In the genomic region with DNA sequence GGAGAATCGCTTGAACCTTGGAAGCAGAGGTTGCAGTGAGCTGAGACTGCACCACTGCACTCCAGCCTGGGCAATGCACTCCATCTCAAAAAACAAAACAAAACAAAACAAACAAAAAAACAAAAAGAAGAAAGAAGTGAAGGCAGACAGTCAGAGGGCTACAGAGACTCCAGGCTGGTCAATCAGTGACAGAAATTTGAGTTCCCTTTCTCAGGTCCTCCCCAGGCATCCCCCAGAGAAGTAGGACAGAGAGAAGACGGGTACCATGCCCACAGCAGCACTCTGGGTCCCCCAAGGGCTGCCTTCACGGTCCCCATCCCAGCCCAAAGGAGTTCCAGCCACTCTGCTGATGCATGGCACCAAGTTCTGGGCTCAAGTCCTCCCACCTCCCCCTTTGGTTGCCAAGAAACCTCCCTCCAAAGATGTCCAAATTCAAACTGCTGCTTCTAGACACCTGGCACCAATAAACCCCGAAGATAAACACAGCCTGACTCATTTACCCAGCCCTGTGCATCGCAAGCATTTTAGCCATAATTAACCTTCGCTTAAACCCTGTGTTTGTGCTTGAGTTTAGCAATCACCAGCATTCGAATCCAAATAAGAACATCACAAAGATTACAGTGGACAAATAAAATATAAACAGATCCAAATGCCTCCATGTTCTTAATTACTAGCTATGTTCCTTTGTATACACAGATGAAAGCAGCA, we compare ENCODE assay signal across 9 cellular contexts. TPM values are rescaled to one million over a fixed set of nuclear protein-coding genes. Genes with fewer than 3 reads are reported as not detected.
DNase-seq lines count a peak whose midpoint lies in the region; ATAC-seq and TF ChIP-seq lines count a peak whose summit lies in the region.
"Had no signal": no experiment of that assay in that cellular context is flagged by ENCODE, and none has a peak within 500 bp of the region (broad histone marks: within the 10 kb centered on the region; RNA-seq: fewer than 3 reads in every experiment).

No MANE protein-coding gene starts in this region.

- H3K27me3 Mint-ChIP-seq in activated CD4-positive, alpha-beta T cell treated with anti-CD3 and anti-CD28 coated beads for 36 hours: no peaks in the 10 kb centered on the region
- no peaks in the 10 kb centered on the region for H3K27me3 Mint-ChIP-seq in stimulated activated naive B cell treated with anti-CD40 and anti-IgM and Interleukin-4, amounts not matched to agents 10 μg/mL and 1 μg/mL and 100 μg/mL, for 72 hours

- POLR2A ChIA-PET in activated CD4-positive, alpha-beta T cell treated with anti-CD3 and anti-CD28 coated beads for 36 hours (lab: Charles Lee): interaction anchor here (0.8 to 1.0 kb wide), 2 partner anchors 16 to 51 kb away, joined by 3 read pairs; no protein-coding TSS in a partner anchor

- TF ChIP-seq CTCF in GM13977 (IDR thresholded peaks at IDR 0.05; ENCODE audit: extremely low read depth, insufficient read depth, missing control alignments): no peak

- peaks cover 90% of the 10 kb centered on the region for H3K36me3 Mint-ChIP-seq in activated CD4-positive, alpha-beta T cell treated with anti-CD3 and anti-CD28 coated beads for 36 hours (ENCODE audit: low read depth)
- peaks cover 52 to 60% of the 10 kb centered on the region in 2 donors for H3K36me3 Mint-ChIP-seq in stimulated activated naive B cell treated with anti-CD40 and anti-IgM and Interleukin-4, amounts not matched to agents 10 μg/mL and 1 μg/mL and 100 μg/mL, for 72 hours

- ATAC-seq in activated CD4-positive, alpha-beta T cell treated with anti-CD3 and anti-CD28 coated beads for 36 hours: no peak
- ATAC-seq in stimulated activated naive B cell treated with anti-CD40 and anti-IgM and Interleukin-4, amounts not matched to agents 10 μg/mL and 1 μg/mL and 100 μg/mL, for 72 hours (replicated peaks): peak; percentile 28 to 46

- H3K27ac Mint-ChIP-seq in activated CD4-positive, alpha-beta T cell treated with anti-CD3 and anti-CD28 coated beads for 36 hours: peak overlapping the region; percentile 63
- H3K27ac Mint-ChIP-seq in stimulated activated naive B cell treated with anti-CD40 and anti-IgM and Interleukin-4, amounts not matched to agents 10 μg/mL and 1 μg/mL and 100 μg/mL, for 72 hours: peak overlapping the region; percentile 37

- CTCF ChIA-PET in activated CD4-positive, alpha-beta T cell treated with anti-CD3 and anti-CD28 coated beads for 36 hours (lab: Charles Lee): interaction anchor here (0.7 to 0.8 kb wide), 2 partner anchors 15 to 64 kb away, joined by 3 read pairs; no protein-coding TSS in a partner anchor

- H3K9me3 Mint-ChIP-seq in activated CD4-positive, alpha-beta T cell treated with anti-CD3 and anti-CD28 coated beads for 36 hours (ENCODE audit: low read depth): no peaks in the 10 kb centered on the region
- no peaks in the 10 kb centered on the region for H3K9me3 Mint-ChIP-seq in stimulated activated naive B cell treated with anti-CD40 and anti-IgM and Interleukin-4, amounts not matched to agents 10 μg/mL and 1 μg/mL and 100 μg/mL, for 72 hours

- in situ Hi-C loops in GM13977 (cut with MboI; ENCODE audit: low pct_unique_long_range_greater_than_20kb, low sequenced_read_pairs, unreplicated experiment): no loop called here

- no peak overlapping the region for H3K4me3 Mint-ChIP-seq in activated CD4-positive, alpha-beta T cell treated with anti-CD3 and anti-CD28 coated beads for 36 hours
- H3K4me3 Mint-ChIP-seq in stimulated activated naive B cell treated with anti-CD40 and anti-IgM and Interleukin-4, amounts not matched to agents 10 μg/mL and 1 μg/mL and 100 μg/mL, for 72 hours: no peak overlapping the region

- intact Hi-C loops in activated CD4-positive, alpha-beta T cell treated with anti-CD3 and anti-CD28 coated beads for 36 hours (cut with DNase I, micrococcal nuclease): no loop called here

- peaks cover 93% of the 10 kb centered on the region for H3K4me1 Mint-ChIP-seq in activated CD4-positive, alpha-beta T cell treated with anti-CD3 and anti-CD28 coated beads for 36 hours
- H3K4me1 Mint-ChIP-seq in stimulated activated naive B cell treated with anti-CD40 and anti-IgM and Interleukin-4, amounts not matched to agents 10 μg/mL and 1 μg/mL and 100 μg/mL, for 72 hours: peaks cover 58 to 85% of the 10 kb centered on the region in 2 donors

- DNase-seq in activated CD4-positive, alpha-beta T cell treated with anti-CD3 and anti-CD28 coated beads for 36 hours: peak; percentile 3
- DNase-seq in activated CD4-positive, alpha-beta T cell treated with anti-CD3 and anti-CD28 coated beads, Interleukin-2, amount 50 U/mL, for 1 hour: no peak
- DNase-seq in NCI-H146 (lab: John Stamatoyannopoulos, UW): peak; percentile 52
- DNase-seq in amniotic epithelial cell (ENCODE audit: low read depth): peak; percentile 93
- no peak for DNase-seq in stimulated activated naive B cell treated with anti-CD40 and anti-IgM and Interleukin-4, amounts not matched to agents 10 μg/mL and 1 μg/mL and 100 μg/mL, for 72 hours
- no peak for DNase-seq in effector CD4-positive, alpha-beta T cell
- no peak for DNase-seq in GM13977 (ENCODE audit: low spot score)
- no peak for DNase-seq in middle frontal gyrus (ENCODE audit: extremely low spot score, low spot score)
- DNase-seq: PC-9 had no signal

RNA-seq across cellular contexts. Expression of a gene that starts 24.0 kb away (rescaled TPM):
- total RNA-seq in activated CD4-positive, alpha-beta T cell treated with anti-CD3 and anti-CD28 coated beads for 36 hours: 100 to 1,000 TPM; 215 to 226 TPM

Comparison
In these comparisons a context has a peak if more than half of its experiments do, and no peak if none do; other contexts are left out.
1. DNase-seq: peak in activated CD4-positive, alpha-beta T cell treated with anti-CD3 and anti-CD28 coated beads for 36 hours (single experiment), NCI-H146 (single experiment) and amniotic epithelial cell (single experiment); none in activated CD4-positive, alpha-beta T cell treated with anti-CD3 and anti-CD28 coated beads, Interleukin-2, amount 50 U/mL, for 1 hour (single experiment), stimulated activated naive B cell treated with anti-CD40 and anti-IgM and Interleukin-4, amounts not matched to agents 10 μg/mL and 1 μg/mL and 100 μg/mL, for 72 hours (single experiment), effector CD4-positive, alpha-beta T cell (single experiment), GM13977 (single experiment) and middle frontal gyrus (single experiment).